11 cellular contexts compared by ENCODE assay signal in genomic region chr17:55624789-55625433, GRCh38.
DNase-seq lines count a peak whose midpoint lies in the region; ATAC-seq lines count a peak whose summit lies in the region.
"Had no signal": no experiment of that assay in that cellular context is flagged by ENCODE, and none has a peak within 500 bp of the region (broad histone marks: within the 10 kb centered on the region; RNA-seq: fewer than 3 reads in every experiment).

No MANE protein-coding gene starts in this region.

- peak overlapping the region; percentile 10 for H3K4me3 Mint-ChIP-seq in activated CD4-positive, alpha-beta memory T cell treated with anti-CD3 and anti-CD28 coated beads, Interleukin-2, amount 10 ng/mL, durations not matched to agents 7 days and 5 days

- H3K27me3 Mint-ChIP-seq in activated CD4-positive, alpha-beta memory T cell treated with anti-CD3 and anti-CD28 coated beads, Interleukin-2, amount 10 ng/mL, durations not matched to agents 7 days and 5 days = peaks cover 15% of the 10 kb centered on the region

- peaks cover 1% of the 10 kb centered on the region for H3K9me3 Mint-ChIP-seq in activated CD4-positive, alpha-beta memory T cell treated with anti-CD3 and anti-CD28 coated beads, Interleukin-2, amount 10 ng/mL, durations not matched to agents 7 days and 5 days

- H3K4me1 Mint-ChIP-seq in activated CD4-positive, alpha-beta memory T cell treated with anti-CD3 and anti-CD28 coated beads, Interleukin-2, amount 10 ng/mL, durations not matched to agents 7 days and 5 days = peaks cover 18% of the 10 kb centered on the region

- H3K27ac Mint-ChIP-seq in activated CD4-positive, alpha-beta memory T cell treated with anti-CD3 and anti-CD28 coated beads, Interleukin-2, amount 10 ng/mL, durations not matched to agents 7 days and 5 days = peak overlapping the region; percentile 47

- DNase-seq in activated CD4-positive, alpha-beta memory T cell treated with anti-CD3 and anti-CD28 coated beads, Interleukin-2, amount 10 ng/mL, durations not matched to agents 7 days and 5 days = peak; percentile 18
- DNase-seq in cortex of kidney (lab: John Stamatoyannopoulos, UW) (no peak), NCI-H146 treated with DMSO at 0.1 percent for 48 hours (lab: John Stamatoyannopoulos, UW; ENCODE audit: unreplicated experiment) (no peak)
- DNase-seq in stimulated activated CD8-positive, alpha-beta memory T cell treated with anti-CD3 and anti-CD28 coated beads, Interleukin-4, amount 100 ng/mL, for 48 hours = no peak
- no peak for DNase-seq in effector CD8-positive, alpha-beta T cell (lab: John Stamatoyannopoulos, UW)
- DNase-seq: NCI-H1105; NK-92 treated with Interleukin-12 subunit alpha and Interleukin-12 subunit beta, amount 100 ng/mL, for 24 hours; stimulated activated CD4-positive, alpha-beta T cell treated with anti-CD3 and anti-CD28 coated beads, Interleukin-2, amount 100 ng/mL, for 24 hours had no signal

- POLR2A ChIA-PET in activated CD4-positive, alpha-beta memory T cell treated with anti-CD3 and anti-CD28 coated beads, Interleukin-2, amount 10 ng/mL, durations not matched to agents 7 days and 5 days (lab: Charles Lee) = interaction anchor here (1.0 kb wide), 1 partner anchor 23 kb away, joined by 3 read pairs; no protein-coding TSS in a partner anchor

- no peaks in the 10 kb centered on the region for H3K36me3 Mint-ChIP-seq in activated CD4-positive, alpha-beta memory T cell treated with anti-CD3 and anti-CD28 coated beads, Interleukin-2, amount 10 ng/mL, durations not matched to agents 7 days and 5 days (ENCODE audit: low read depth)

- peak; percentile 49 for ATAC-seq in GM18499 (IDR thresholded peaks at IDR 0.05; ENCODE audit: insufficient read depth, unreplicated experiment)
- ATAC-seq in GM19455 (IDR thresholded peaks at IDR 0.05; ENCODE audit: unreplicated experiment) = peak; percentile 65
- ATAC-seq in HG03039 (IDR thresholded peaks at IDR 0.05; ENCODE audit: unreplicated experiment) = peak; percentile 60

- CTCF ChIA-PET in activated CD4-positive, alpha-beta memory T cell treated with anti-CD3 and anti-CD28 coated beads, Interleukin-2, amount 10 ng/mL, durations not matched to agents 7 days and 5 days (lab: Charles Lee) = interaction anchor here (1.0 kb wide), 1 partner anchor 23 kb away, joined by 3 read pairs; no protein-coding TSS in a partner anchor
